ENCODE assay signal across 8 cellular contexts in genomic region chrX:107673933-107674479, GRCh38. TPM values are rescaled to one million over a fixed set of nuclear protein-coding genes. Genes with fewer than 3 reads are reported as not detected.
DNase-seq lines count a peak whose midpoint lies in the region; ATAC-seq and TF ChIP-seq lines count a peak whose summit lies in the region.

No MANE protein-coding gene starts in this region.

- H3K4me3 ChIP-seq in DND-41 (ENCODE audit: low read depth in 1 of 2, low read length in 2 of 2): no peak overlapping the region
- H3K4me3 ChIP-seq in MM.1S (ENCODE audit: low read length): 0 out of 2 replicates have a peak overlapping the region, but pooled peaks have one; percentile 26
- H3K4me3 ChIP-seq in duodenal mucosa (ENCODE audit: low read depth in 1 of 2, low read length in 2 of 2): peak overlapping the region; percentile 35 to 40
- peak overlapping the region; percentile 28 to 69 for H3K4me3 ChIP-seq in neutrophil (ENCODE audit: low read depth in 1 of 2, low read length in 1 of 2)
- peak overlapping the region; percentile 55 for H3K4me3 ChIP-seq in thoracic aorta

- peak; percentile 15 for TF ChIP-seq CTCF in DND-41 (IDR thresholded peaks at IDR 0.05; ENCODE audit: borderline replicate concordance, extremely low read depth, low read length, poor library complexity, severe bottlenecking)
- no peak for TF ChIP-seq CTCF in MM.1S (IDR thresholded peaks at IDR 0.05; ENCODE audit: low read length)
- TF ChIP-seq CTCF in neutrophil (IDR thresholded peaks at IDR 0.05): no peak
- no peak for TF ChIP-seq CTCF in thoracic aorta (IDR thresholded peaks at IDR 0.05)

- no peak overlapping the region for H2AFZ ChIP-seq in DND-41 (ENCODE audit: low read depth, low read length)
- H2AFZ ChIP-seq in MM.1S (ENCODE audit: low read length): no peak overlapping the region

- H3K9me3 ChIP-seq in DND-41 (ENCODE audit: insufficient read depth, low read length, severe bottlenecking) (no peaks in the 10 kb centered on the region), MM.1S (replicated peaks; ENCODE audit: insufficient read depth, low read length) (no peaks in the 10 kb centered on the region), duodenal mucosa (ENCODE audit: control insufficient read depth in 1 of 2, low read length in 2 of 2) (no peaks in the 10 kb centered on the region), neutrophil (no peaks in the 10 kb centered on the region), thoracic aorta (no peaks in the 10 kb centered on the region)

- H3K9ac ChIP-seq in DND-41 (ENCODE audit: low read depth, low read length) (no peak overlapping the region), MM.1S (ENCODE audit: low read length) (peak overlapping the region; percentile 100), duodenal mucosa (ENCODE audit: low read depth in 1 of 2, low read length in 2 of 2) (peak overlapping the region; percentile 30 to 32)

- H3K4me2 ChIP-seq in DND-41 (ENCODE audit: insufficient read depth, low read length) (peak overlapping the region; percentile 36), MM.1S (ENCODE audit: low read depth, low read length) (peak overlapping the region; percentile 80)

- H3K4me1 ChIP-seq in DND-41 (ENCODE audit: insufficient read depth, low read length): peaks cover 27% of the 10 kb centered on the region
- peaks cover 35% of the 10 kb centered on the region for H3K4me1 ChIP-seq in MM.1S (ENCODE audit: low read length)
- peaks cover 29 to 45% of the 10 kb centered on the region in 2 donors for H3K4me1 ChIP-seq in duodenal mucosa (ENCODE audit: control insufficient read depth in 1 of 2, insufficient read depth in 2 of 2, low read length in 2 of 2)
- H3K4me1 ChIP-seq in neutrophil (ENCODE audit: control insufficient read depth in 1 of 2, insufficient read depth in 1 of 2, low read depth in 1 of 2, low read length in 1 of 2): peaks cover 47 to 48% of the 10 kb centered on the region in 2 experiments
- peaks cover 29 to 46% of the 10 kb centered on the region in 2 donors for H3K4me1 ChIP-seq in thoracic aorta (ENCODE audit: control insufficient read depth in 1 of 2, low read depth in 2 of 2)

- DNase-seq in DND-41: peak; percentile 89
- peak; percentile 88 for DNase-seq in MM.1S
- DNase-seq in activated CD4-positive, alpha-beta T cell treated with anti-CD3 and anti-CD28 coated beads, Interleukin-2, amount 50 U/mL, for 24 hours (ENCODE audit: low read depth in 1 of 2, low spot score in 1 of 2): peak; percentile 52 to 83
- DNase-seq in thoracic aorta (ENCODE audit: low spot score): peak; percentile 68
- no peak for DNase-seq in AG08395 (ENCODE audit: low spot score)

- ATAC-seq in DND-41 (ENCODE audit: insufficient read depth, low read depth): peak; percentile 98
- ATAC-seq in GM21786 (IDR thresholded peaks at IDR 0.05; ENCODE audit: unreplicated experiment): peak; percentile 87
- ATAC-seq in thoracic aorta (ENCODE audit: insufficient number of reproducible peaks, low FRiP score, low read depth): peak; percentile 34

- H3F3A ChIP-seq in MM.1S (ENCODE audit: insufficient read depth, low read length): peaks cover 33% of the 10 kb centered on the region

- H3K36me3 ChIP-seq in DND-41 (ENCODE audit: insufficient read depth, low read length) (no peaks in the 10 kb centered on the region), MM.1S (replicated peaks; ENCODE audit: insufficient read depth, low read length) (no peaks in the 10 kb centered on the region), duodenal mucosa (ENCODE audit: control insufficient read depth in 1 of 2, insufficient read depth in 2 of 2, low read length in 2 of 2) (no peaks in the 10 kb centered on the region), neutrophil (no peaks in the 10 kb centered on the region), thoracic aorta (no peaks in the 10 kb centered on the region)

- H3K27ac ChIP-seq in DND-41 (ENCODE audit: low read length): peak overlapping the region; percentile 65
- H3K27ac ChIP-seq in MM.1S (ENCODE audit: low read length): peak overlapping the region; percentile 98
- peak overlapping the region; percentile 87 for H3K27ac ChIP-seq in duodenal mucosa (ENCODE audit: low read depth, low read length)
- H3K27ac ChIP-seq in neutrophil: peak overlapping the region; percentile 89
- H3K27ac ChIP-seq in thoracic aorta: peak overlapping the region; percentile 96 to 98

- H3K79me2 ChIP-seq in DND-41 (ENCODE audit: insufficient read depth, low read length) (no peaks in the 10 kb centered on the region), MM.1S (ENCODE audit: low read length) (peaks cover 17% of the 10 kb centered on the region; the same call in 1 of the 2 replicates)

- H3K27me3 ChIP-seq in DND-41 (ENCODE audit: insufficient read depth, low read length, poor library complexity) (peaks cover 2% of the 10 kb centered on the region), MM.1S (replicated peaks; ENCODE audit: insufficient read depth, low read length) (no peaks in the 10 kb centered on the region), duodenal mucosa (ENCODE audit: control insufficient read depth in 1 of 2, insufficient read depth in 2 of 2, low read length in 2 of 2) (no peaks in the 10 kb centered on the region), neutrophil (no peaks in the 10 kb centered on the region), thoracic aorta (replicated peaks; ENCODE audit: insufficient read depth) (no peaks in the 10 kb centered on the region)

- no peaks in the 10 kb centered on the region for H3K9me2 ChIP-seq in MM.1S (replicated peaks; ENCODE audit: insufficient read depth, low read length)

- no peaks in the 10 kb centered on the region; the same call in 1 of the 2 replicates for H4K20me1 ChIP-seq in DND-41 (ENCODE audit: insufficient read depth, low read length)
- H4K20me1 ChIP-seq in MM.1S (ENCODE audit: insufficient read depth, low read length): no peaks in the 10 kb centered on the region

RNA-seq across cellular contexts. Expression of gene PRPS1, which starts 45.7 kb away (rescaled TPM):
- 10 to 100 TPM; 31.7 to 34.0 TPM for total RNA-seq in thoracic aorta

Comparison
In these comparisons a context has a peak if more than half of its experiments do, and no peak if none do; other contexts are left out.
1. ATAC-seq: peak in every context shown above with its lines; median percentile 98 in DND-41; 87 in GM21786; 34 in thoracic aorta.
2. H3K4me3 ChIP-seq: peak in MM.1S (single experiment), duodenal mucosa (2 of 2), neutrophil (2 of 2) and thoracic aorta (single experiment); none in DND-41 (0 of 2).
3. Peak in every context shown above with its lines, with median percentiles within 50 percentile points of each other: H3K27ac ChIP-seq.